Comparison of ENCODE assay signal across 12 cellular contexts in genomic region chr1:116433283-116434257, GRCh38.
DNase-seq lines count a peak whose midpoint lies in the region; ATAC-seq and TF ChIP-seq lines count a peak whose summit lies in the region.
"Had no signal": no experiment of that assay in that cellular context is flagged by ENCODE, and none has a peak within 500 bp of the region (broad histone marks: within the 10 kb centered on the region; RNA-seq: fewer than 3 reads in every experiment).

No MANE protein-coding gene starts in this region.

- H3K79me2 ChIP-seq in GM23338 (replicated peaks; ENCODE audit: insufficient read depth), result no peaks in the 10 kb centered on the region

- no peak for TF ChIP-seq CTCF in GM23338 (conservative IDR thresholded peaks at IDR 0.05; ENCODE audit: low read depth in 2 of 2)
- no peak for TF ChIP-seq CTCF in left ventricle myocardium inferior (IDR thresholded peaks at IDR 0.05; ENCODE audit: borderline replicate concordance)
- TF ChIP-seq CTCF in prostate gland (IDR thresholded peaks at IDR 0.05), result no peak

- ATAC-seq in GM23338, result no peak

- H3F3A ChIP-seq in GM23338 (replicated peaks; ENCODE audit: low read depth), result no peaks in the 10 kb centered on the region

- H4K20me1 ChIP-seq in GM23338 (replicated peaks; ENCODE audit: insufficient read depth), result no peaks in the 10 kb centered on the region

- H3K9me2 ChIP-seq in GM23338 (ENCODE audit: insufficient read depth), result no peaks in the 10 kb centered on the region

- H3K27me3 ChIP-seq in GM23338 (ENCODE audit: insufficient read depth), result no peaks in the 10 kb centered on the region
- H3K27me3 ChIP-seq in adipocyte (replicated peaks; ENCODE audit: control insufficient read depth, insufficient read depth, low read length), result no peaks in the 10 kb centered on the region
- H3K27me3 ChIP-seq in left ventricle myocardium inferior (ENCODE audit: low read depth), result no peaks in the 10 kb centered on the region
- no peaks in the 10 kb centered on the region for H3K27me3 ChIP-seq in prostate gland (replicated peaks; ENCODE audit: insufficient read depth)
- H3K27me3 ChIP-seq: adrenal gland had no signal

- no peaks in the 10 kb centered on the region; the same call in 2 of the 3 replicates for H3K9me3 Mint-ChIP-seq in GM23338
- H3K9me3 Mint-ChIP-seq: memory B cell, T-cell had no signal

- DNase-seq in GM23338 (ENCODE audit: low spot score) (no peak), adipocyte (ENCODE audit: low read depth) (peak; percentile 26), left ventricle myocardium inferior (peak; percentile 65), prostate gland (ENCODE audit: low spot score) (peak; percentile 46), DMS114 treated with DMSO at 0.1 percent for 48 hours (lab: John Stamatoyannopoulos, UW; ENCODE audit: unreplicated experiment) (no peak), hepatic stellate cell (ENCODE audit: low spot score) (no peak), HPDE6-E6E7 (ENCODE audit: extremely low spot score) (no peak)
- DNase-seq in activated naive CD4-positive, alpha-beta T cell treated with Interleukin-2 at 50 U/mL for 16 hours, result no peak
- DNase-seq: KG1, T-cell had no signal

- H3K9me3 ChIP-seq in adipocyte (ENCODE audit: control insufficient read depth, low read length) (peaks cover 5% of the 10 kb centered on the region), left ventricle myocardium inferior (replicated peaks) (peaks cover 11% of the 10 kb centered on the region), prostate gland (no peaks in the 10 kb centered on the region)
- H3K9me3 ChIP-seq: adrenal gland had no signal

- H3K27ac ChIP-seq in GM23338 (ENCODE audit: low read depth), result no peak overlapping the region
- H3K27ac ChIP-seq in left ventricle myocardium inferior (replicated peaks), result peak overlapping the region; percentile 88
- peak overlapping the region; percentile 14 to 30 for H3K27ac ChIP-seq in prostate gland
- H3K27ac ChIP-seq: adrenal gland had no signal

- H3K36me3 ChIP-seq in GM23338 (ENCODE audit: insufficient read depth) (no peaks in the 10 kb centered on the region), adipocyte (ENCODE audit: control insufficient read depth, insufficient read depth, low read length, severe bottlenecking) (no peaks in the 10 kb centered on the region), left ventricle myocardium inferior (no peaks in the 10 kb centered on the region), prostate gland (no peaks in the 10 kb centered on the region)
- H3K36me3 ChIP-seq: adrenal gland had no signal

- H3K4me1 ChIP-seq in GM23338 (ENCODE audit: insufficient read depth), result no peaks in the 10 kb centered on the region
- H3K4me1 ChIP-seq in adipocyte (ENCODE audit: control insufficient read depth, insufficient read depth, low read length), result peaks cover 9% of the 10 kb centered on the region
- peaks cover 36% of the 10 kb centered on the region for H3K4me1 ChIP-seq in left ventricle myocardium inferior
- H3K4me1 ChIP-seq in prostate gland (replicated peaks), result no peaks in the 10 kb centered on the region
- H3K4me1 ChIP-seq: adrenal gland had no signal

- peaks cover 3% of the 10 kb centered on the region; the same call in 2 of the 3 replicates for H3K4me1 Mint-ChIP-seq in GM23338
- H3K4me1 Mint-ChIP-seq: memory B cell, T-cell had no signal

- WGBS in prostate gland, result 36% methylated on average over 13 of the region's 13 CpGs

- H3K27ac Mint-ChIP-seq in GM23338, result no peak overlapping the region; the same call in 1 of the 2 replicates
- H3K27ac Mint-ChIP-seq: memory B cell, T-cell had no signal

- no peak for TF ChIP-seq POLR2A in prostate gland (IDR thresholded peaks at IDR 0.05)

- H2AFZ ChIP-seq in GM23338, result peak overlapping the region; percentile 49

- H3K9ac ChIP-seq in adipocyte (ENCODE audit: low read length), result no peak overlapping the region

- H3K36me3 Mint-ChIP-seq in GM23338 (ENCODE audit: low read depth), result no peaks in the 10 kb centered on the region
- H3K36me3 Mint-ChIP-seq: memory B cell, T-cell had no signal

- H3K4me3 Mint-ChIP-seq in GM23338, result no peak overlapping the region
- H3K4me3 Mint-ChIP-seq: memory B cell, T-cell had no signal

- peaks cover 4% of the 10 kb centered on the region for H3K27me3 Mint-ChIP-seq in GM23338 (ENCODE audit: insufficient read depth, low read depth, poor library complexity)
- H3K27me3 Mint-ChIP-seq: memory B cell, T-cell had no signal

- intact Hi-C loops in left ventricle myocardium inferior (cut with micrococcal nuclease), result no loop called here
- intact Hi-C loops in prostate gland (cut with DNase I), result no loop called here

- no peak overlapping the region for H3K4me2 ChIP-seq in GM23338

- H3K4me3 ChIP-seq in GM23338, result no peak overlapping the region
- no peak overlapping the region for H3K4me3 ChIP-seq in adipocyte (ENCODE audit: low read length)
- H3K4me3 ChIP-seq in left ventricle myocardium inferior, result no peak overlapping the region
- no peak overlapping the region for H3K4me3 ChIP-seq in prostate gland
- H3K4me3 ChIP-seq: adrenal gland had no signal

TF ChIP-seq in GM23338, 12 proteins besides CTCF, POLR2A, EP300 and RAD21 (continues in another document):
- TF ChIP-seq ZNF331 (CRISPR knock-in tag; IDR thresholded peaks at IDR 0.05; ENCODE audit: low read depth) (no peak), REST (IDR thresholded peaks at IDR 0.05; ENCODE audit: unreplicated experiment) (no peak), JUNB (IDR thresholded peaks at IDR 0.05; ENCODE audit: unreplicated experiment) (no peak), ZNF114 (CRISPR knock-in tag; IDR thresholded peaks at IDR 0.05) (no peak)

Comparison
In these comparisons a context has a peak if more than half of its experiments do, and no peak if none do; other contexts are left out.
1. DNase-seq: peak in adipocyte (single experiment), left ventricle myocardium inferior (single experiment) and prostate gland (single experiment); none in GM23338 (single experiment), activated naive CD4-positive, alpha-beta T cell treated with Interleukin-2 at 50 U/mL for 16 hours (single experiment), DMS114 treated with DMSO at 0.1 percent for 48 hours (single experiment), hepatic stellate cell (single experiment) and HPDE6-E6E7 (single experiment).